In the genomic region with DNA sequence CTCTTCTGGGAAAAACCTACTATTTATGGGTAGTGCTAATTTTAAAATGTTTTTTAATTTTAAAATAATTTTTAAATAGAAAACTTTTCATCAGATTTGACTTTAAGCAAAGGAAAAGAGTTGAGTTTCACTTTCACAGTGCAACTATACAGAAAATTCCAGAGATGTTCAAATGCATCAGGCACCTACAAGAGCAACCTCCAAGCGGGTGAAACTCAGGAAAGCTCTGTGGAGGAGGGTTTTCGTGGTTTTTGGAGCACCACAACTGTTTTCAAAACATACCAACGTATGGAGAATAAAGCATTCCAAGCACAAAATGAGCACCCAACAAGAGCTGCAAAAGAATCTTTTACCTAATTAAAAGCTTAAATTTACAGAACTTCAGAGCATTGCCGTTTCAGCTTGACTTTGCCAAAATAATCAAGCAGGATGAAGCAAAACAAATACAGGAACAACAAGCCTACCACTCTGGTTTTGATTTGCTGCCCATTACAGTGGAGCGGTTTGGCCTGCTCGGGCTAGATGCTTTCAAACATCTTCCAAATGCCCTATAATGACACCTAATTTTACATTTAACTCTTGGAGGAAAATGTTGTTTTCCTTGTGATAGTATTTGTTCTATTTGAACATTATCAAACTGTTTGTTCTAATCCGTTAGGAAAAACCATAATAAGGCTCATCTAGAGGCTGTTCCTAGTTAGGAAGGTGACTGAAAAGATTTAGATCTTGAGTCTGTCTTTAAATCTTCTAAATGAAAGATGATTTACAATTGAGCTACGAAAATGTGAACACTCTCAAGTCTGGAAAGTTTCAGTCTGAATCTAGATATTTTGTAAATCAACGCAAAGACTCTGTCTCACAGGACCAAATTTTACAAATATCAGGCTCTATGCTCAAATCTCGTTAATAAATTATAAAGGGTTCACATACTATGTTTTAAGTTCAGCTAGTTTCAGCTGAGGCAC, we compare ENCODE assay signal across 19 cellular contexts. TPM values are rescaled to one million over a fixed set of nuclear protein-coding genes. Genes with fewer than 3 reads are reported as not detected.
DNase-seq lines count a peak whose midpoint lies in the region; ATAC-seq and TF ChIP-seq lines count a peak whose summit lies in the region.
"Had no signal": no experiment of that assay in that cellular context is flagged by ENCODE, and none has a peak within 500 bp of the region (broad histone marks: within the 10 kb centered on the region; RNA-seq: fewer than 3 reads in every experiment).

No MANE protein-coding gene starts in this region.

- 20% methylated on average over 1 of the region's 10 CpGs; no CpG with 5 or more reads in 1 of the 2 experiments for WGBS in IMR-90 (ENCODE audit: extremely low coverage in 2 of 2, insufficient read length in 1 of 2), 2 experiments

- H3K56ac ChIP-seq in IMR-90 (ENCODE audit: extremely low read depth, insufficient read depth, low read length) = no peak overlapping the region

- H4K20me1 ChIP-seq in IMR-90 (ENCODE audit: insufficient read depth, low read length) = no peaks in the 10 kb centered on the region

- H3K4me2 ChIP-seq in IMR-90 (ENCODE audit: low read depth, low read length) = peak overlapping the region; percentile 82

- no peaks in the 10 kb centered on the region for H3K36me3 ChIP-seq in IMR-90 (ENCODE audit: control insufficient read depth, insufficient read depth, low read length)
- H3K36me3 ChIP-seq in adipocyte (ENCODE audit: control insufficient read depth, insufficient read depth, low read length, severe bottlenecking) = no peaks in the 10 kb centered on the region
- H3K36me3 ChIP-seq: left ventricle myocardium inferior had no signal

- in situ Hi-C loops in IMR-90 (cut with MboI; ENCODE audit: low sequenced_read_pairs) = loop anchor here (10.0 kb wide), 1 partner anchor 592 kb away; no protein-coding TSS in a partner anchor

- H3K4me3 ChIP-seq in AG10803 (ENCODE audit: low read length) (no peak overlapping the region), IMR-90 (ENCODE audit: insufficient read depth, low read depth, low read length) (no peak overlapping the region), adipocyte (ENCODE audit: low read length) (no peak overlapping the region)
- H3K4me3 ChIP-seq: left ventricle myocardium inferior had no signal

- TF ChIP-seq POLR2A in IMR-90 (IDR thresholded peaks at IDR 0.05; ENCODE audit: low read depth, low read length) = no peak

- no peak for TF ChIP-seq RAD21 in IMR-90 (IDR thresholded peaks at IDR 0.05; ENCODE audit: low read length)

- H2BK20ac ChIP-seq in IMR-90 (ENCODE audit: low read depth, low read length) = no peak overlapping the region

- BruUV-seq in IMR-90 (replicated peaks; lab: Mats Ljungman, UMichigan) = no TSS peak

- H4K5ac ChIP-seq in IMR-90 (ENCODE audit: low read depth, low read length) = no peak overlapping the region

- H3K14ac ChIP-seq in IMR-90 (replicated peaks; ENCODE audit: low read depth, low read length) = no peak overlapping the region

- H3K9ac ChIP-seq in IMR-90 (ENCODE audit: low read depth, low read length) = no peak overlapping the region
- no peak overlapping the region for H3K9ac ChIP-seq in adipocyte (ENCODE audit: low read length)

- H2AK9ac ChIP-seq in IMR-90 (replicated peaks; ENCODE audit: low read depth, low read length, poor library complexity) = no peak overlapping the region

- no peaks in the 10 kb centered on the region for H3K9me1 ChIP-seq in IMR-90 (ENCODE audit: insufficient read depth, low read length)

- ATAC-seq in IMR-90 (ENCODE audit: low read depth) (peak; percentile 40; the same call in 1 of the 2 replicates), left lobe of liver (peak; percentile 62), HG02610 (IDR thresholded peaks at IDR 0.05; ENCODE audit: unreplicated experiment) (no peak)

- dilution Hi-C loops in IMR-90 (cut with HindIII; ENCODE audit: low sequenced_read_pairs, unreplicated experiment) = no loop called here

- H3K9me3 ChIP-seq in IMR-90 (ENCODE audit: control insufficient read depth, insufficient read depth, low read length) (no peaks in the 10 kb centered on the region), adipocyte (ENCODE audit: control insufficient read depth, low read length) (no peaks in the 10 kb centered on the region)
- H3K9me3 ChIP-seq: left ventricle myocardium inferior had no signal

- H2BK15ac ChIP-seq in IMR-90 (ENCODE audit: low read depth, low read length) = no peak overlapping the region

- DNase-seq in AG10803 (ENCODE audit: low read depth) = peak; percentile 16
- peak; percentile 24 for DNase-seq in IMR-90
- DNase-seq in adipocyte (ENCODE audit: low read depth) = peak; percentile 51
- DNase-seq in left lobe of liver (ENCODE audit: low spot score) = no peak
- DNase-seq in glomerular visceral epithelial cell (ENCODE audit: extremely low spot score) = no peak
- DNase-seq in HK-2 (ENCODE audit: unreplicated experiment) = no peak
- DNase-seq in iPS-NIHi11 (ENCODE audit: low spot score) = no peak
- DNase-seq: activated CD4-positive, alpha-beta T cell treated with anti-CD3 and anti-CD28 coated beads, Interleukin-2, amount 50 U/mL, for 1 hour; anterior cingulate cortex; GDM1; H7; left ventricle myocardium inferior; NCI-H1694; NCI-H446; OCI-M1 had no signal

- H4K8ac ChIP-seq in IMR-90 (ENCODE audit: low read depth in 2 of 2, low read length in 2 of 2) = 0 out of 4 replicates have a peak overlapping the region, but pooled peaks of 1 of the 2 experiments have one; percentile 21

- TF ChIP-seq CTCF in AG10803 (conservative IDR thresholded peaks at IDR 0.05; ENCODE audit: low read length) = no peak
- no peak for TF ChIP-seq CTCF in IMR-90 (conservative IDR thresholded peaks at IDR 0.05; ENCODE audit: low read depth, low read length)

- H2AK5ac ChIP-seq in IMR-90 (ENCODE audit: low read depth, low read length) = no peak overlapping the region

- H3K27ac ChIP-seq in IMR-90 (ENCODE audit: insufficient read depth, low read length) = no peak overlapping the region
- H3K27ac ChIP-seq: left ventricle myocardium inferior had no signal

- no peak overlapping the region for H2BK120ac ChIP-seq in IMR-90 (ENCODE audit: low read depth, low read length)

- intact Hi-C loops in IMR-90 (cut with micrococcal nuclease) = loop anchor here (10.0 kb wide), 1 partner anchor 832 kb away; no protein-coding TSS in a partner anchor

- no peaks in the 10 kb centered on the region; the same call in 1 of the 2 replicates for H3K4me1 ChIP-seq in IMR-90 (ENCODE audit: control insufficient read depth, insufficient read depth, low read length)
- H3K4me1 ChIP-seq in adipocyte (ENCODE audit: control insufficient read depth, insufficient read depth, low read length) = no peaks in the 10 kb centered on the region
- H3K4me1 ChIP-seq: left ventricle myocardium inferior had no signal

- H3K23ac ChIP-seq in IMR-90 (ENCODE audit: low read depth, low read length) = no peak overlapping the region

- H4K91ac ChIP-seq in IMR-90 (ENCODE audit: insufficient read depth, low read depth, low read length) = no peak overlapping the region

- no peak overlapping the region for H3K18ac ChIP-seq in IMR-90 (ENCODE audit: low read depth, low read length)

- no peak overlapping the region for H3K4ac ChIP-seq in IMR-90 (ENCODE audit: low read depth, low read length)

- peak overlapping the region; percentile 63 for H2AFZ ChIP-seq in IMR-90 (replicated peaks; ENCODE audit: low read length, poor library complexity)

- no peak overlapping the region for H2BK5ac ChIP-seq in IMR-90 (ENCODE audit: low read depth, low read length, poor library complexity, severe bottlenecking)

- H3K27me3 ChIP-seq in IMR-90 (ENCODE audit: control insufficient read depth, insufficient read depth, low read length) (peaks cover 2% of the 10 kb centered on the region), adipocyte (replicated peaks; ENCODE audit: control insufficient read depth, insufficient read depth, low read length) (no peaks in the 10 kb centered on the region)

- no peaks in the 10 kb centered on the region for H3K79me1 ChIP-seq in IMR-90 (ENCODE audit: low read depth in 1 of 2, low read length in 2 of 2)

- CTCF ChIA-PET in IMR-90 (lab: Yijun Ruan, JAX) = interaction anchor here (0.6 to 1.5 kb wide), 2 partner anchors 145 to 157 kb away, joined by 3 to 6 read pairs; no protein-coding TSS in a partner anchor

- POLR2A ChIA-PET in IMR-90 (lab: Charles Lee; ENCODE audit: unreplicated experiment) = interaction anchor here (0.6 kb wide), 1 partner anchor 684 kb away, joined by 14 read pairs; no protein-coding TSS in a partner anchor

TF ChIP-seq in IMR-90, 13 proteins besides CTCF, POLR2A, EP300 and RAD21:
- TF ChIP-seq CEBPB (IDR thresholded peaks at IDR 0.05; ENCODE audit: low read depth, low read length) = no peak
- TF ChIP-seq FOS (IDR thresholded peaks at IDR 0.05; ENCODE audit: low read depth, low read length) = no peak
- no peak for TF ChIP-seq MXI1 (IDR thresholded peaks at IDR 0.05; ENCODE audit: borderline replicate concordance, low read depth, low read length)
- TF ChIP-seq NFE2L2 (IDR thresholded peaks at IDR 0.05; ENCODE audit: low read depth, low read length) = no peak
- TF ChIP-seq, protein P1, sequence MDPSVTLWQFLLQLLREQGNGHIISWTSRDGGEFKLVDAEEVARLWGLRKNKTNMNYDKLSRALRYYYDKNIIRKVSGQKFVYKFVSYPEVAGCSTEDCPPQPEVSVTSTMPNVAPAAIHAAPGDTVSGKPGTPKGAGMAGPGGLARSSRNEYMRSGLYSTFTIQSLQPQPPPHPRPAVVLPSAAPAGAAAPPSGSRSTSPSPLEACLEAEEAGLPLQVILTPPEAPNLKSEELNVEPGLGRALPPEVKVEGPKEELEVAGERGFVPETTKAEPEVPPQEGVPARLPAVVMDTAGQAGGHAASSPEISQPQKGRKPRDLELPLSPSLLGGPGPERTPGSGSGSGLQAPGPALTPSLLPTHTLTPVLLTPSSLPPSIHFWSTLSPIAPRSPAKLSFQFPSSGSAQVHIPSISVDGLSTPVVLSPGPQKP (IDR thresholded peaks at IDR 0.05; ENCODE audit: borderline replicate concordance, low read depth, low read length) = no peak
- no peak for TF ChIP-seq CHD1 (IDR thresholded peaks at IDR 0.05; ENCODE audit: low read depth, low read length)
- no peak for TF ChIP-seq RFX5 (IDR thresholded peaks at IDR 0.05; ENCODE audit: low read depth, low read length)
- no peak for TF ChIP-seq MAZ (IDR thresholded peaks at IDR 0.05; ENCODE audit: borderline replicate concordance, low read depth, low read length)
- no peak for TF ChIP-seq BHLHE40 (IDR thresholded peaks at IDR 0.05; ENCODE audit: low read depth, low read length)
- no peak for TF ChIP-seq RCOR1 (IDR thresholded peaks at IDR 0.05; ENCODE audit: insufficient replicate concordance, low read length)
TF ChIP-seq in IMR-90: peak in this region for 0.

RNA-seq across cellular contexts. Expression of a gene that starts 34.5 kb away (rescaled TPM):
- total RNA-seq in IMR-90 (2012; rRNA removed) = not detected in 2 replicates
- not detected in 2 replicates for polyA plus RNA-seq in IMR-90 (2012; rRNA removed)
- not detected in 2 replicates for polyA plus RNA-seq in IMR-90 (2012; cell fraction: cytosol; rRNA removed)
- not detected in 2 replicates for polyA plus RNA-seq in IMR-90 (2012; cell fraction: nucleus; rRNA removed; ENCODE audit: low replicate concordance)
- total RNA-seq in left lobe of liver = not detected
- total RNA-seq: frontal cortex, H7, left ventricle myocardium inferior, MCF 10A, omental fat pad had no signal

Comparison
In these comparisons a context has a peak if more than half of its experiments do, and no peak if none do; other contexts are left out.
1. DNase-seq: peak in AG10803 (single experiment), IMR-90 (single experiment) and adipocyte (single experiment); none in left lobe of liver (single experiment), glomerular visceral epithelial cell (single experiment), HK-2 (single experiment) and iPS-NIHi11 (single experiment).